In genomic region chr22:37362618-37363017, GRCh38 we compare ENCODE assay signal across 19 cellular contexts.
DNase-seq lines count a peak whose midpoint lies in the region; ATAC-seq and TF ChIP-seq lines count a peak whose summit lies in the region.
"Had no signal": no experiment of that assay in that cellular context is flagged by ENCODE, and none has a peak within 500 bp of the region (broad histone marks: within the 10 kb centered on the region; RNA-seq: fewer than 3 reads in every experiment).

No MANE protein-coding gene starts in this region.

- peaks cover 67% of the 10 kb centered on the region for H3K27me3 ChIP-seq in adipocyte (replicated peaks; ENCODE audit: control insufficient read depth, insufficient read depth, low read length)
- no peaks in the 10 kb centered on the region for H3K27me3 ChIP-seq in CD8-positive, alpha-beta memory T cell (ENCODE audit: insufficient read depth, low read length, poor library complexity, severe bottlenecking)

- H3K36me3 ChIP-seq in adipocyte (ENCODE audit: control insufficient read depth, insufficient read depth, low read length, severe bottlenecking): no peaks in the 10 kb centered on the region
- H3K36me3 ChIP-seq in CD8-positive, alpha-beta memory T cell (ENCODE audit: insufficient read depth, low read length): no peaks in the 10 kb centered on the region

- POLR2A ChIA-PET in CD8-positive, alpha-beta memory T cell (lab: Charles Lee): no interaction called here

- H3K27ac Mint-ChIP-seq in CD8-positive, alpha-beta memory T cell: peak overlapping the region in 1 of 8 donors; percentile 38

- H3K9ac ChIP-seq in adipocyte (ENCODE audit: low read length): no peak overlapping the region

- peak overlapping the region in 1 of 7 donors; percentile 2 for H3K4me3 Mint-ChIP-seq in CD8-positive, alpha-beta memory T cell

- H3K9me3 Mint-ChIP-seq in CD8-positive, alpha-beta memory T cell: no peaks in the 10 kb centered on the region

- CTCF ChIA-PET in CD8-positive, alpha-beta memory T cell (lab: Charles Lee): no interaction called here

- no peaks in the 10 kb centered on the region for H3K4me1 ChIP-seq in adipocyte (ENCODE audit: control insufficient read depth, insufficient read depth, low read length)
- H3K4me1 ChIP-seq in CD8-positive, alpha-beta memory T cell (ENCODE audit: insufficient read depth, low read length): no peaks in the 10 kb centered on the region

- no peaks in the 10 kb centered on the region for H3K36me3 Mint-ChIP-seq in CD8-positive, alpha-beta memory T cell

- H3K9me3 ChIP-seq in adipocyte (ENCODE audit: control insufficient read depth, low read length): no peaks in the 10 kb centered on the region
- no peaks in the 10 kb centered on the region for H3K9me3 ChIP-seq in CD8-positive, alpha-beta memory T cell (ENCODE audit: low read length)

- H3K27me3 Mint-ChIP-seq in CD8-positive, alpha-beta memory T cell: peaks cover 0 to 2% of the 10 kb centered on the region in 2 donors

- H3K27ac ChIP-seq in CD8-positive, alpha-beta memory T cell (ENCODE audit: low read depth, low read length): no peak overlapping the region
- H3K27ac ChIP-seq: SK-N-MC had no signal

- TF ChIP-seq CTCF in fibroblast of villous mesenchyme (IDR thresholded peaks at IDR 0.05; ENCODE audit: insufficient read depth, low read depth, low read length): no peak

- no peak for DNase-seq in left ventricle myocardium superior
- no peak for DNase-seq in cardiac septum (ENCODE audit: low spot score)
- peak; percentile 13 for DNase-seq in adipocyte (ENCODE audit: low read depth)
- peak; percentile 29 for DNase-seq in fibroblast of villous mesenchyme (ENCODE audit: low read depth)
- DNase-seq in medulla oblongata (ENCODE audit: extremely low spot score): no peak
- DNase-seq in CD8-positive, alpha-beta memory T cell: no peak
- DNase-seq in activated CD4-positive, alpha-beta T cell treated with anti-CD3 and anti-CD28 coated beads for 48 hours: no peak
- DNase-seq: 8988T; C1 segment of cervical spinal cord; DMS79 treated with DMSO at 0.1 percent for 48 hours; HCEC 1CT; MM.1S; NCI-H1092; NCI-H146; NCI-H2081 treated with DMSO at 0.1 percent for 48 hours; NK-92 treated with Interleukin-12 subunit alpha and Interleukin-12 subunit beta, amount 100 ng/mL, for 24 hours; SHP77 had no signal

- ATAC-seq in left ventricle myocardium superior (peak; percentile 41), GM18909 (IDR thresholded peaks at IDR 0.05; ENCODE audit: poor library complexity, unreplicated experiment) (no peak)

- intact Hi-C loops in left ventricle myocardium superior (cut with micrococcal nuclease) (no loop called here), cardiac septum (cut with DNase I) (no loop called here)

- H3K4me3 ChIP-seq in adipocyte (ENCODE audit: low read length) (no peak overlapping the region), fibroblast of villous mesenchyme (ENCODE audit: low read depth, low read length) (no peak overlapping the region)
- no peak overlapping the region for H3K4me3 ChIP-seq in CD8-positive, alpha-beta memory T cell (ENCODE audit: low read length)
- H3K4me3 ChIP-seq: SK-N-MC had no signal

- H3K4me1 Mint-ChIP-seq in CD8-positive, alpha-beta memory T cell: no peaks in the 10 kb centered on the region

Comparison
In these comparisons a context has a peak if more than half of its experiments do, and no peak if none do; other contexts are left out.
1. DNase-seq: peak in adipocyte (single experiment) and fibroblast of villous mesenchyme (single experiment); none in left ventricle myocardium superior (single experiment), cardiac septum (single experiment), medulla oblongata (single experiment), CD8-positive, alpha-beta memory T cell (0 of 5) and activated CD4-positive, alpha-beta T cell treated with anti-CD3 and anti-CD28 coated beads for 48 hours (single experiment).